ENCODE assay signal across 17 cellular contexts in the genomic region with DNA sequence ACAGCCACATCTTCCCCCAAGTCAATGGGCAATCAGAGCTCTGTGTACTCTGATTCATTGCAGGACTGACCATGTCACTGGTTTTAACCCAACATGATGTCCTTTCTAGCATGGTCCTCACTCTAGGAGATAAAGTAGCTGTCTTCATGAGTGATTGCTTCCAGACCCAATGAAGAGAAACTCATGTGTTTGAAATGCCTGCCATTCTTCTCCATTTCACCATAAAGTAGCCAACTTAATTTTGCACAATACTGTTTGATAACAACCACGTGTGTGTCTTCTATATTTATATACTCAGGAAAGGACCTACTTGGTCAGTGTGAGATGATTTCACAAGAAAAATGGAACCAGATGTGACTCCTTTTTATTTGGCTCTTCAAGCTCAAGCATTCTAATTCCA.
"Had no signal": no experiment of that assay in that cellular context is flagged by ENCODE, and none has a peak within 500 bp of the region (broad histone marks: within the 10 kb centered on the region; RNA-seq: fewer than 3 reads in every experiment).

No MANE protein-coding gene starts in this region.

- DNase-seq: activated CD4-positive, alpha-beta T cell treated with anti-CD3 and anti-CD28 coated beads for 36 hours; activated CD8-positive, alpha-beta memory T cell treated with anti-CD3 and anti-CD28 coated beads, Interleukin-2, amount 50 U/mL, for 4 hours; activated CD8-positive, alpha-beta T cell treated with anti-CD3 and anti-CD28 coated beads for 36 hours; activated naive CD4-positive, alpha-beta T cell; central memory CD4-positive, alpha-beta T cell; effector CD4-positive, alpha-beta T cell; foreskin keratinocyte; heart right ventricle; kidney; left ventricle myocardium superior; stimulated activated CD4-positive, alpha-beta T cell treated with anti-CD3 and anti-CD28 coated beads, Interleukin-4, amount 100 ng/mL, for 1 hour; stimulated activated CD8-positive, alpha-beta memory T cell treated with anti-CD3 and anti-CD28 coated beads, Interleukin-4, amount 100 ng/mL, for 48 hours; T-helper 1 cell; testis; upper lobe of right lung had no signal

- ATAC-seq: activated CD4-positive, alpha-beta T cell treated with anti-CD3 and anti-CD28 coated beads for 36 hours; activated CD8-positive, alpha-beta T cell treated with anti-CD3 and anti-CD28 coated beads for 36 hours; foreskin keratinocyte; heart right ventricle; left ventricle myocardium superior; upper lobe of right lung had no signal

- H3K9me3 ChIP-seq: heart right ventricle, testis, upper lobe of right lung had no signal

- H3K4me1 ChIP-seq: foreskin keratinocyte, heart right ventricle, testis, upper lobe of right lung had no signal

- H3K27me3 ChIP-seq: foreskin keratinocyte, testis, upper lobe of right lung had no signal

- H3K36me3 ChIP-seq: heart right ventricle, upper lobe of right lung had no signal

- H3K27ac ChIP-seq: coronary artery, foreskin keratinocyte, heart right ventricle, testis, upper lobe of right lung, VCaP had no signal

- H3K4me3 ChIP-seq: coronary artery, heart right ventricle, testis, upper lobe of right lung had no signal
